In the genomic region with DNA sequence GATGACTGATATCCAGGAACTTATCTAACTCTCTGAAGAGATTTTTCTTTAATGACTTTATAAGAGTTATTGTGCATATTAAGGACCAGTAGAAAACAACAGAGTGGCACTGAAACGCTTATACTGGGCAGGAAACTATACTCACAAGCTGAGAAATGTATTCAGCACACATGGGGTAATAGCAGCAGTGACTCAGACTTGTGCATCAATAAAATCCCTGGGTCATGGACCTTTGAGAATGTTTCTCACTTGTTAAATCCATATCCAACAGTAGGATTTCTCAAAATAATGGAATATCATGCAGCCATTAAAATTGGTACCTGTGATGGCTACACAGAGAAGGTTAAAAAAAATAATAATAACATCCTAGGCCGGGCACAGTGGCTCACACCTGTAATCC, we compare ENCODE assay signal across 15 cellular contexts.
DNase-seq lines count a peak whose midpoint lies in the region; ATAC-seq and TF ChIP-seq lines count a peak whose summit lies in the region.
"Had no signal": no experiment of that assay in that cellular context is flagged by ENCODE, and none has a peak within 500 bp of the region (broad histone marks: within the 10 kb centered on the region; RNA-seq: fewer than 3 reads in every experiment).

No MANE protein-coding gene starts in this region.

- H3K27me3 ChIP-seq in endodermal cell (ENCODE audit: control insufficient read depth, insufficient read depth, low read length, poor library complexity, severe bottlenecking) = no peaks in the 10 kb centered on the region
- H3K27me3 ChIP-seq: BLaER1 treated with 17β-estradiol and CSF1 and Interleukin-3, amounts not matched to agents 10 nM and 100 nM had no signal

- no peak overlapping the region for H3K4me3 Mint-ChIP-seq in T-helper 2 cell treated with Interferon-gamma antibody and Interleukin-4, amounts not matched to agents 5 μg/mL and 100 μg/mL, for 36 hours
- no peak overlapping the region for H3K4me3 Mint-ChIP-seq in endodermal cell
- H3K4me3 Mint-ChIP-seq: H9 had no signal

- no peaks in the 10 kb centered on the region for H3K9me3 ChIP-seq in endodermal cell (ENCODE audit: control insufficient read depth, low read length)
- H3K9me3 ChIP-seq: BLaER1 treated with 17β-estradiol and CSF1 and Interleukin-3, amounts not matched to agents 10 nM and 100 nM had no signal

- no peaks in the 10 kb centered on the region for H3K4me1 Mint-ChIP-seq in T-helper 2 cell treated with Interferon-gamma antibody and Interleukin-4, amounts not matched to agents 5 μg/mL and 100 μg/mL, for 36 hours (ENCODE audit: low read depth)
- H3K4me1 Mint-ChIP-seq in endodermal cell = peaks cover 12% of the 10 kb centered on the region
- H3K4me1 Mint-ChIP-seq: H9 had no signal

- DNase-seq in EH (ENCODE audit: low read depth) = peak; percentile 61
- peak; percentile 17 for DNase-seq in HT1080 (ENCODE audit: low read depth)
- DNase-seq in dermis blood vessel endothelial cell = peak; percentile 10
- peak; percentile 62 for DNase-seq in iris pigment epithelial cell (ENCODE audit: low read depth)
- no peak for DNase-seq in T-helper 2 cell treated with Interferon-gamma antibody and Interleukin-4, amounts not matched to agents 5 μg/mL and 100 μg/mL, for 36 hours (ENCODE audit: low spot score)
- DNase-seq in endodermal cell = no peak
- no peak for DNase-seq in NCI-H1105 (lab: John Stamatoyannopoulos, UW)
- DNase-seq: DND-41, H9, NCI-H524, Right ventricle myocardium superior had no signal

- no peaks in the 10 kb centered on the region for H3K27me3 Mint-ChIP-seq in T-helper 2 cell treated with Interferon-gamma antibody and Interleukin-4, amounts not matched to agents 5 μg/mL and 100 μg/mL, for 36 hours (ENCODE audit: low read depth)
- H3K27me3 Mint-ChIP-seq in endodermal cell (ENCODE audit: insufficient read depth) = no peaks in the 10 kb centered on the region

- no peak overlapping the region for H3K27ac Mint-ChIP-seq in T-helper 2 cell treated with Interferon-gamma antibody and Interleukin-4, amounts not matched to agents 5 μg/mL and 100 μg/mL, for 36 hours
- no peak overlapping the region for H3K27ac Mint-ChIP-seq in endodermal cell
- H3K27ac Mint-ChIP-seq: H9 had no signal

- no peak for ATAC-seq in GM19035 (IDR thresholded peaks at IDR 0.05; ENCODE audit: unreplicated experiment)
- ATAC-seq: K562 had no signal

- H3K36me3 ChIP-seq in endodermal cell (ENCODE audit: control insufficient read depth, insufficient read depth, low read length) = no peaks in the 10 kb centered on the region
- H3K36me3 ChIP-seq: BLaER1 treated with 17β-estradiol and CSF1 and Interleukin-3, amounts not matched to agents 10 nM and 100 nM had no signal

- peaks cover 3% of the 10 kb centered on the region for H3K4me1 ChIP-seq in endodermal cell (ENCODE audit: control insufficient read depth, insufficient read depth, low read length)
- H3K4me1 ChIP-seq: BLaER1 treated with 17β-estradiol and CSF1 and Interleukin-3, amounts not matched to agents 10 nM and 100 nM had no signal

- no peaks in the 10 kb centered on the region for H3K9me3 Mint-ChIP-seq in T-helper 2 cell treated with Interferon-gamma antibody and Interleukin-4, amounts not matched to agents 5 μg/mL and 100 μg/mL, for 36 hours
- H3K9me3 Mint-ChIP-seq in endodermal cell = no peaks in the 10 kb centered on the region
- H3K9me3 Mint-ChIP-seq: H9 had no signal

- TF ChIP-seq CTCF in endodermal cell (conservative IDR thresholded peaks at IDR 0.05) = no peak

- no peak overlapping the region for H3K9ac ChIP-seq in endodermal cell (ENCODE audit: extremely low read depth, low read length, poor library complexity, severe bottlenecking)
- H3K9ac ChIP-seq: BLaER1 treated with 17β-estradiol and CSF1 and Interleukin-3, amounts not matched to agents 10 nM and 100 nM had no signal

- no peak overlapping the region for H3K4me3 ChIP-seq in endodermal cell (ENCODE audit: low read length)
- H3K4me3 ChIP-seq: BLaER1 treated with 17β-estradiol and CSF1 and Interleukin-3, amounts not matched to agents 10 nM and 100 nM; K562; SK-N-MC had no signal

- H3K27ac ChIP-seq in endodermal cell (ENCODE audit: low read depth, low read length) = no peak overlapping the region
- H3K27ac ChIP-seq: BLaER1 treated with 17β-estradiol and CSF1 and Interleukin-3, amounts not matched to agents 10 nM and 100 nM; SK-N-MC had no signal

- H3K36me3 Mint-ChIP-seq in T-helper 2 cell treated with Interferon-gamma antibody and Interleukin-4, amounts not matched to agents 5 μg/mL and 100 μg/mL, for 36 hours (ENCODE audit: low read depth) = no peaks in the 10 kb centered on the region
- no peaks in the 10 kb centered on the region for H3K36me3 Mint-ChIP-seq in endodermal cell (ENCODE audit: low read depth)

- 93 to 100% methylated on average over 1 to 2 of the region's 2 CpGs for WGBS in endodermal cell (ENCODE audit: insufficient coverage in 1 of 2, insufficient read length in 1 of 2), 2 experiments

Comparison
In these comparisons a context has a peak if more than half of its experiments do, and no peak if none do; other contexts are left out.
1. DNase-seq: peak in EH (single experiment), HT1080 (single experiment), dermis blood vessel endothelial cell (single experiment) and iris pigment epithelial cell (single experiment); none in T-helper 2 cell treated with Interferon-gamma antibody and Interleukin-4, amounts not matched to agents 5 μg/mL and 100 μg/mL, for 36 hours (single experiment), endodermal cell (single experiment) and NCI-H1105 (single experiment).